Comparison of ENCODE assay signal across 1 cellular context in genomic region chr19:35328851-35329285, GRCh38.
TF ChIP-seq lines count a peak whose summit lies in the region.

Gene CD22 (plus strand): TSS chr19:35329187. CDS start chr19:35332041, 2,854 bp downstream.

TF ChIP-seq in GM12878, 131 proteins besides CTCF, POLR2A, EP300 and RAD21 (continued from another document):
- TF ChIP-seq YY1 (IDR thresholded peaks at IDR 0.05; ENCODE audit: low read depth, low read length) (peak; percentile 39; the same call in 1 of the 2 replicates), POLR2AphosphoS5 (IDR thresholded peaks at IDR 0.05; ENCODE audit: low read length) (peak; percentile 98), SPI1 (IDR thresholded peaks at IDR 0.05; ENCODE audit: borderline replicate concordance, insufficient read depth, low read depth, low read length) (peak; percentile 71), NBN (IDR thresholded peaks at IDR 0.05) (peak; percentile 82), JUND (IDR thresholded peaks at IDR 0.05; ENCODE audit: low read depth, low read length) (peak; percentile 39; the same call in 1 of the 2 replicates), BHLHE40 (IDR thresholded peaks at IDR 0.05; ENCODE audit: borderline replicate concordance in 1 of 2, low read depth in 2 of 2, low read length in 1 of 2) (peak; percentile 54 to 78; a peak in 3 of 4 replicates), RELA (IDR thresholded peaks at IDR 0.05; ENCODE audit: borderline replicate concordance, partially characterized antibody) (peak; percentile 58), PBX3 (IDR thresholded peaks at IDR 0.05; ENCODE audit: insufficient replicate concordance, low read depth, low read length) (no peak), CBFB (IDR thresholded peaks at IDR 0.05; ENCODE audit: low read depth) (peak; percentile 53; the same call in 1 of the 2 replicates), EGR1 (IDR thresholded peaks at IDR 0.05; ENCODE audit: borderline replicate concordance in 1 of 2, low read depth in 2 of 2, low read length in 2 of 2) (0 out of 3 replicates have a peak, but pooled peaks of 1 of the 2 experiments have one; percentile 14), PKNOX1 (IDR thresholded peaks at IDR 0.05) (0 out of 2 replicates have a peak, but pooled peaks have one; percentile 14), RELB (IDR thresholded peaks at IDR 0.05; ENCODE audit: low read depth) (peak; percentile 75), HSF1 (IDR thresholded peaks at IDR 0.05; ENCODE audit: low read depth, low read length) (no peak), ZBED1 (IDR thresholded peaks at IDR 0.05; ENCODE audit: borderline replicate concordance) (peak; percentile 64; the same call in 1 of the 2 replicates), NFXL1 (IDR thresholded peaks at IDR 0.05; ENCODE audit: borderline replicate concordance) (no peak)
- TF ChIP-seq, protein P1, sequence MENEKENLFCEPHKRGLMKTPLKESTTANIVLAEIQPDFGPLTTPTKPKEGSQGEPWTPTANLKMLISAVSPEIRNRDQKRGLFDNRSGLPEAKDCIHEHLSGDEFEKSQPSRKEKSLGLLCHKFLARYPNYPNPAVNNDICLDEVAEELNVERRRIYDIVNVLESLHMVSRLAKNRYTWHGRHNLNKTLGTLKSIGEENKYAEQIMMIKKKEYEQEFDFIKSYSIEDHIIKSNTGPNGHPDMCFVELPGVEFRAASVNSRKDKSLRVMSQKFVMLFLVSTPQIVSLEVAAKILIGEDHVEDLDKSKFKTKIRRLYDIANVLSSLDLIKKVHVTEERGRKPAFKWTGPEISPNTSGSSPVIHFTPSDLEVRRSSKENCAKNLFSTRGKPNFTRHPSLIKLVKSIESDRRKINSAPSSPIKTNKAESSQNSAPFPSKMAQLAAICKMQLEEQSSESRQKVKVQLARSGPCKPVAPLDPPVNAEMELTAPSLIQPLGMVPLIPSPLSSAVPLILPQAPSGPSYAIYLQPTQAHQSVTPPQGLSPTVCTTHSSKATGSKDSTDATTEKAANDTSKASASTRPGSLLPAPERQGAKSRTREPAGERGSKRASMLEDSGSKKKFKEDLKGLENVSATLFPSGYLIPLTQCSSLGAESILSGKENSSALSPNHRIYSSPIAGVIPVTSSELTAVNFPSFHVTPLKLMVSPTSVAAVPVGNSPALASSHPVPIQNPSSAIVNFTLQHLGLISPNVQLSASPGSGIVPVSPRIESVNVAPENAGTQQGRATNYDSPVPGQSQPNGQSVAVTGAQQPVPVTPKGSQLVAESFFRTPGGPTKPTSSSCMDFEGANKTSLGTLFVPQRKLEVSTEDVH (IDR thresholded peaks at IDR 0.05; ENCODE audit: low read depth, partially characterized antibody): no peak
- TF ChIP-seq, protein P2, sequence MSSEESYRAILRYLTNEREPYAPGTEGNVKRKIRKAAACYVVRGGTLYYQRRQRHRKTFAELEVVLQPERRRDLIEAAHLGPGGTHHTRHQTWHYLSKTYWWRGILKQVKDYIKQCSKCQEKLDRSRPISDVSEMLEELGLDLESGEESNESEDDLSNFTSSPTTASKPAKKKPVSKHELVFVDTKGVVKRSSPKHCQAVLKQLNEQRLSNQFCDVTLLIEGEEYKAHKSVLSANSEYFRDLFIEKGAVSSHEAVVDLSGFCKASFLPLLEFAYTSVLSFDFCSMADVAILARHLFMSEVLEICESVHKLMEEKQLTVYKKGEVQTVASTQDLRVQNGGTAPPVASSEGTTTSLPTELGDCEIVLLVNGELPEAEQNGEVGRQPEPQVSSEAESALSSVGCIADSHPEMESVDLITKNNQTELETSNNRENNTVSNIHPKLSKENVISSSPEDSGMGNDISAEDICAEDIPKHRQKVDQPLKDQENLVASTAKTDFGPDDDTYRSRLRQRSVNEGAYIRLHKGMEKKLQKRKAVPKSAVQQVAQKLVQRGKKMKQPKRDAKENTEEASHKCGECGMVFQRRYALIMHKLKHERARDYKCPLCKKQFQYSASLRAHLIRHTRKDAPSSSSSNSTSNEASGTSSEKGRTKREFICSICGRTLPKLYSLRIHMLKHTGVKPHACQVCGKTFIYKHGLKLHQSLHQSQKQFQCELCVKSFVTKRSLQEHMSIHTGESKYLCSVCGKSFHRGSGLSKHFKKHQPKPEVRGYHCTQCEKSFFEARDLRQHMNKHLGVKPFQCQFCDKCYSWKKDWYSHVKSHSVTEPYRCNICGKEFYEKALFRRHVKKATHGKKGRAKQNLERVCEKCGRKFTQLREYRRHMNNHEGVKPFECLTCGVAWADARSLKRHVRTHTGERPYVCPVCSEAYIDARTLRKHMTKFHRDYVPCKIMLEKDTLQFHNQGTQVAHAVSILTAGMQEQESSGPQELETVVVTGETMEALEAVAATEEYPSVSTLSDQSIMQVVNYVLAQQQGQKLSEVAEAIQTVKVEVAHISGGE (CRISPR knock-in tag; IDR thresholded peaks at IDR 0.05): no peak
TF ChIP-seq in GM12878: peak in this region for 38.
